Comparison of ENCODE assay signal across 8 cellular contexts in the genomic region with DNA sequence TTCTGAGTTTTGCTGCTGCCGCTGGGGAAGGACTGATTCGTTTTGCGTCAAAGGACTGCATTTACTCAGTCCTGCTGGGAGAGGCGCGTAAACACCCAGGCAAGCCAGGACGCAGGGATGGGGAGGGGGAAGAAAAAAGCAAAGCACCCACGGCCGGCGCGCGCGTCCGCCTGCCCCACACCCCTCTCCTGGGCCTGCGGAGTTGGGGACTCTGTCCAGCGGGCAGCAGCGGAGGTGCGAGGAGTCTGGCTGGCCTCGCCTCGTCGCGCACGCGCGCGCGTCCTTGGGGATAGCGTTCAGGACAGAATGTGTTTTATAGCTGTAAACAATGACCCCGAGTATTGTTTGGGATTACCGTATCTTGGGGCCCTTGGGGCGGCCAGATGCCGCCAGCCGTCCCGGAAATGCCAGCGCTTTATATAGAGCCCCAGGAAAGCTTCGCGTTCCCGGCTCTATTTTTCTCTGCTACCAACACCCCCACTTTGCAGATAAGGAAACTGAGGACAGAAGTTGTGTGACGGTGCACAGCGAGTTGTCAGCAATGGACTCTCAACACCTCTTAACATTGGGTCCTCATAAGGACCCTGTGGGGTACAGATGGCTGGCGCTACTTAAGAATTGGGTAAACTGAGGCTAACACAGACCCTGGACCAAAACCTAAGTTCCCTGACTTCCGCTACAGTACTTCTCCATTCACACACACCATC. TPM values are rescaled to one million over a fixed set of nuclear protein-coding genes. Genes with fewer than 3 reads are reported as not detected.
DNase-seq lines count a peak whose midpoint lies in the region; ATAC-seq and TF ChIP-seq lines count a peak whose summit lies in the region.

No MANE protein-coding gene starts in this region.

- ATAC-seq in upper lobe of left lung (ENCODE audit: low FRiP score in 2 of 2) = peak; percentile 48 to 67
- no peak for ATAC-seq in GM21786 (IDR thresholded peaks at IDR 0.05; ENCODE audit: unreplicated experiment)

- 0 to 1% methylated on average over 6 to 30 of the region's 41 CpGs for WGBS in upper lobe of left lung, 2 donors

- DNase-seq in SW 1271 (lab: John Stamatoyannopoulos, UW) = peak; percentile 72 to 74
- DNase-seq in epithelial cell of esophagus (ENCODE audit: low read depth) = peak; percentile 78
- peak; percentile 71 for DNase-seq in midbrain (lab: John Stamatoyannopoulos, UW)
- peak; percentile 78 to 96 for DNase-seq in upper lobe of left lung
- no peak for DNase-seq in cerebellar nuclear complex (lab: John Stamatoyannopoulos, UW)

- TF ChIP-seq EP300 in upper lobe of left lung (IDR thresholded peaks at IDR 0.05) = peak; percentile 44 to 94 (median 85)

- TF ChIP-seq CTCF in C4-2B (conservative IDR thresholded peaks at IDR 0.05) = no peak
- TF ChIP-seq CTCF in epithelial cell of esophagus (IDR thresholded peaks at IDR 0.05; ENCODE audit: insufficient read depth, low read depth, low read length, missing control alignments) = no peak
- TF ChIP-seq CTCF in upper lobe of left lung (IDR thresholded peaks at IDR 0.05) = no peak

- TF ChIP-seq POLR2A in GM19099 (IDR thresholded peaks at IDR 0.05; ENCODE audit: extremely low read depth, insufficient read length, low read depth) = peak; percentile 32
- TF ChIP-seq POLR2A in upper lobe of left lung (IDR thresholded peaks at IDR 0.05) = peak in 2 of 4 donors; percentile 9 to 21

- no peaks in the 10 kb centered on the region for H3K9me3 ChIP-seq in upper lobe of left lung

- peak overlapping the region; percentile 55 for H3K4me3 ChIP-seq in epithelial cell of esophagus (ENCODE audit: low read length)
- peak overlapping the region; percentile 54 to 86 (median 72) for H3K4me3 ChIP-seq in upper lobe of left lung

- no peaks in the 10 kb centered on the region for H3K36me3 ChIP-seq in upper lobe of left lung

- no peaks in the 10 kb centered on the region for H3K27me3 ChIP-seq in upper lobe of left lung

- peaks cover 4 to 22% (median 7%) of the 10 kb centered on the region in 4 donors for H3K4me1 ChIP-seq in upper lobe of left lung

- H3K27ac ChIP-seq in C4-2B (peak overlapping the region; percentile 88), upper lobe of left lung (peak overlapping the region; percentile 98 to 100 (median 99))

RNA-seq across cellular contexts. Expression of gene FOSL2, which starts 1.6 kb away (rescaled TPM):
- 100 to 1,000 TPM in 3 of 6 donors, 10 to 100 TPM in 3; 71.0 to 137 (median 91.0) TPM for total RNA-seq in upper lobe of left lung

Comparison
In these comparisons a context has a peak if more than half of its experiments do, and no peak if none do; other contexts are left out.
1. DNase-seq: peak in SW 1271 (2 of 2), epithelial cell of esophagus (single experiment), midbrain (single experiment) and upper lobe of left lung (2 of 2); none in cerebellar nuclear complex (0 of 2).